Comparison of ENCODE assay signal across 10 cellular contexts in genomic region chr11:94933225-94934130, GRCh38. TPM values are rescaled to one million over a fixed set of nuclear protein-coding genes. Genes with fewer than 3 reads are reported as not detected.
DNase-seq lines count a peak whose midpoint lies in the region; ATAC-seq and TF ChIP-seq lines count a peak whose summit lies in the region.
"Had no signal": no experiment of that assay in that cellular context is flagged by ENCODE, and none has a peak within 500 bp of the region (broad histone marks: within the 10 kb centered on the region; RNA-seq: fewer than 3 reads in every experiment).

No MANE protein-coding gene starts in this region.

- peak; percentile 55 for ATAC-seq in thoracic aorta (ENCODE audit: insufficient number of reproducible peaks, low FRiP score, low read depth)

- H3K4me1 ChIP-seq in thoracic aorta (ENCODE audit: control insufficient read depth in 1 of 2, low read depth in 2 of 2), result peaks cover 3 to 19% of the 10 kb centered on the region in 2 donors

- peak; percentile 6 for DNase-seq in HT-29 (ENCODE audit: low spot score)
- DNase-seq in cardiac fibroblast (ENCODE audit: low read depth in 2 of 2), result peak; percentile 89 to 97
- no peak for DNase-seq in thoracic aorta (ENCODE audit: low spot score)
- no peak for DNase-seq in central memory CD4-positive, alpha-beta T cell
- no peak for DNase-seq in activated CD4-positive, alpha-beta T cell treated with anti-CD3 and anti-CD28 coated beads for 4 hours
- DNase-seq in SKM-1 (lab: John Stamatoyannopoulos, UW; ENCODE audit: unreplicated experiment), result no peak
- no peak for DNase-seq in mesenteric fat pad (ENCODE audit: low spot score)
- DNase-seq: islet precursor cell, MV-4-11 had no signal

- H3K36me3 ChIP-seq in thoracic aorta, result no peaks in the 10 kb centered on the region

- H3K27ac ChIP-seq in layer of hippocampus (ENCODE audit: low read depth, low read length) (peak overlapping the region; percentile 2), thoracic aorta (peak overlapping the region in 1 of 2 donors; percentile 43)

- TF ChIP-seq CTCF in cardiac fibroblast (IDR thresholded peaks at IDR 0.05; ENCODE audit: low read depth, low read length) (no peak), thoracic aorta (IDR thresholded peaks at IDR 0.05) (no peak)

- H3K27me3 ChIP-seq in layer of hippocampus (ENCODE audit: control insufficient read depth, insufficient read depth, low read length), result no peaks in the 10 kb centered on the region
- no peaks in the 10 kb centered on the region for H3K27me3 ChIP-seq in thoracic aorta (replicated peaks; ENCODE audit: insufficient read depth)

- no peaks in the 10 kb centered on the region for H3K9me3 ChIP-seq in thoracic aorta

- H3K4me3 ChIP-seq in cardiac fibroblast (replicated peaks in 1 of 2; ENCODE audit: low read depth in 2 of 2, low read length in 2 of 2) (no peak overlapping the region), thoracic aorta (no peak overlapping the region)

RNA-seq across cellular contexts. Expression of gene CWC15, which starts 39.9 kb away (rescaled TPM):
- 19.3 and 21.8 TPM in 2 replicates for total RNA-seq in HT-29 (2014; rRNA removed; shearing (Covaris generic))
- total RNA-seq in thoracic aorta, result 10 to 100 TPM; 35.2 to 46.6 TPM
- 70.8 TPM for total RNA-seq in mesenteric fat pad

RNA-seq across cellular contexts. Expression of gene KDM4D, which starts 40.0 kb away (rescaled TPM):
- total RNA-seq in HT-29 (2014; rRNA removed; shearing (Covaris generic)), result 0.18 and 0.31 TPM in 2 replicates
- 1 to 10 TPM in 1 of 2 donors, under 1 TPM in 1; 0.54 to 1.9 TPM for total RNA-seq in thoracic aorta
- 0.93 TPM for total RNA-seq in mesenteric fat pad

Comparison
In these comparisons a context has a peak if more than half of its experiments do, and no peak if none do; other contexts are left out.
1. DNase-seq: peak in HT-29 (single experiment) and cardiac fibroblast (2 of 2); none in thoracic aorta (single experiment), central memory CD4-positive, alpha-beta T cell (single experiment), activated CD4-positive, alpha-beta T cell treated with anti-CD3 and anti-CD28 coated beads for 4 hours (0 of 2), SKM-1 (single experiment) and mesenteric fat pad (single experiment).